In genomic region chr1:10867138-10867721, GRCh38 we compare ENCODE assay signal across 8 cellular contexts.
DNase-seq lines count a peak whose midpoint lies in the region; ATAC-seq and TF ChIP-seq lines count a peak whose summit lies in the region.

No MANE protein-coding gene starts in this region.

- no peaks in the 10 kb centered on the region for H3K9me3 Mint-ChIP-seq in CD8-positive, alpha-beta T cell
- H3K9me3 Mint-ChIP-seq in glutamatergic neuron (ENCODE audit: unreplicated experiment), result peaks cover 18% of the 10 kb centered on the region
- H3K9me3 Mint-ChIP-seq in progenitor cell of endocrine pancreas (ENCODE audit: low read depth), result no peaks in the 10 kb centered on the region

- CTCF ChIA-PET in CD8-positive, alpha-beta T cell (lab: Charles Lee), result interaction anchor here (0.6 to 3.9 kb wide), 13 partner anchors 12 to 373 kb away, joined by 3 to 19 read pairs (median 4); no protein-coding TSS in a partner anchor
- CTCF ChIA-PET in HEK293T (lab: Yijun Ruan, JAX), result interaction anchor here (0.5 to 1.2 kb wide), 11 partner anchors 13 to 363 kb away, joined by 3 to 7 read pairs (median 3); no protein-coding TSS in a partner anchor

- no peaks in the 10 kb centered on the region for H3K36me3 Mint-ChIP-seq in CD8-positive, alpha-beta T cell
- H3K36me3 Mint-ChIP-seq in glutamatergic neuron (ENCODE audit: unreplicated experiment) (no peaks in the 10 kb centered on the region), progenitor cell of endocrine pancreas (ENCODE audit: insufficient read depth) (no peaks in the 10 kb centered on the region)

- peaks cover 19% of the 10 kb centered on the region for H3K4me1 Mint-ChIP-seq in CD8-positive, alpha-beta T cell (ENCODE audit: low read depth)
- peaks cover 51% of the 10 kb centered on the region for H3K4me1 Mint-ChIP-seq in glutamatergic neuron (ENCODE audit: low read depth, unreplicated experiment)
- peaks cover 39% of the 10 kb centered on the region for H3K4me1 Mint-ChIP-seq in progenitor cell of endocrine pancreas (ENCODE audit: low read depth)

- no peak overlapping the region for H3K27ac ChIP-seq in CD8-positive, alpha-beta T cell (ENCODE audit: low read depth, low read length)

- H3K4me3 Mint-ChIP-seq in CD8-positive, alpha-beta T cell, result peak overlapping the region; percentile 57
- peak overlapping the region; percentile 83 for H3K4me3 Mint-ChIP-seq in glutamatergic neuron (ENCODE audit: unreplicated experiment)
- H3K4me3 Mint-ChIP-seq in progenitor cell of endocrine pancreas (ENCODE audit: low read depth), result peak overlapping the region; percentile 23

- no peak overlapping the region for H3K27ac Mint-ChIP-seq in CD8-positive, alpha-beta T cell
- H3K27ac Mint-ChIP-seq in glutamatergic neuron (ENCODE audit: unreplicated experiment) (peak overlapping the region; percentile 90), progenitor cell of endocrine pancreas (peak overlapping the region; percentile 90)

- intact Hi-C loops in CD8-positive, alpha-beta T cell (cut with DNase I, micrococcal nuclease), result loop anchor here (1.0 to 2.0 kb wide), 4 partner anchors 76 to 436 kb away; partner anchors contain the start of gene CENPS (in 2 of the 2)

- H3K9me3 ChIP-seq in CD8-positive, alpha-beta T cell (ENCODE audit: low read length), result no peaks in the 10 kb centered on the region

- peaks cover 12% of the 10 kb centered on the region for H3K4me1 ChIP-seq in CD8-positive, alpha-beta T cell (ENCODE audit: insufficient read depth, low read length)

- POLR2A ChIA-PET in CD8-positive, alpha-beta T cell (lab: Charles Lee), result no interaction called here
- POLR2A ChIA-PET in HEK293T (lab: Yijun Ruan, JAX), result no interaction called here

- no peaks in the 10 kb centered on the region for H3K36me3 ChIP-seq in CD8-positive, alpha-beta T cell (ENCODE audit: insufficient read depth, low read length)

- peak; percentile 81 for ATAC-seq in CD8-positive, alpha-beta T cell
- no peak for ATAC-seq in HG03439 (IDR thresholded peaks at IDR 0.05; ENCODE audit: unreplicated experiment)

- H3K27me3 Mint-ChIP-seq in CD8-positive, alpha-beta T cell (ENCODE audit: low read depth), result peaks cover 52% of the 10 kb centered on the region
- H3K27me3 Mint-ChIP-seq in glutamatergic neuron (ENCODE audit: unreplicated experiment) (peaks cover 14% of the 10 kb centered on the region), progenitor cell of endocrine pancreas (peaks cover 38% of the 10 kb centered on the region)

- peak; percentile 23 to 82 (median 63) for DNase-seq in CD8-positive, alpha-beta T cell
- DNase-seq in HEK293T (ENCODE audit: extremely low spot score), result peak; percentile 89
- peak; percentile 66 for DNase-seq in RPMI8226
- peak; percentile 55 for DNase-seq in activated gamma-delta T cell (lab: John Stamatoyannopoulos, UW)
- peak; percentile 84 for DNase-seq in glutamatergic neuron
- DNase-seq in progenitor cell of endocrine pancreas (ENCODE audit: low spot score, unreplicated experiment), result peak; percentile 73
- DNase-seq in ureter (ENCODE audit: low spot score), result peak; percentile 63

- peak overlapping the region; percentile 21 for H3K4me3 ChIP-seq in CD8-positive, alpha-beta T cell (ENCODE audit: low read depth, low read length)

- TF ChIP-seq CTCF in CD8-positive, alpha-beta T cell (IDR thresholded peaks at IDR 0.05), result peak; percentile 74
- TF ChIP-seq CTCF in glutamatergic neuron (IDR thresholded peaks at IDR 0.05; ENCODE audit: partially characterized antibody, unreplicated experiment) (peak; percentile 89), progenitor cell of endocrine pancreas (IDR thresholded peaks at IDR 0.05; ENCODE audit: unreplicated experiment) (peak; percentile 97)

- peaks cover 15% of the 10 kb centered on the region for H3K27me3 ChIP-seq in CD8-positive, alpha-beta T cell (ENCODE audit: insufficient read depth, low read length)

TF ChIP-seq in HEK293T, 16 proteins besides CTCF, POLR2A, EP300 and RAD21:
- TF ChIP-seq NFRKB (IDR thresholded peaks at IDR 0.05) (no peak), ZNF384 (IDR thresholded peaks at IDR 0.05) (no peak), LEF1 (IDR thresholded peaks at IDR 0.05; ENCODE audit: borderline replicate concordance) (no peak)

Comparison
In these comparisons a context has a peak if more than half of its experiments do, and no peak if none do; other contexts are left out.
1. H3K4me3 Mint-ChIP-seq: peak in every context shown above with its lines; median percentile 83 in glutamatergic neuron; 57 in CD8-positive, alpha-beta T cell; 23 in progenitor cell of endocrine pancreas.